ENCODE assay signal across 1 cellular context in the genomic region with DNA sequence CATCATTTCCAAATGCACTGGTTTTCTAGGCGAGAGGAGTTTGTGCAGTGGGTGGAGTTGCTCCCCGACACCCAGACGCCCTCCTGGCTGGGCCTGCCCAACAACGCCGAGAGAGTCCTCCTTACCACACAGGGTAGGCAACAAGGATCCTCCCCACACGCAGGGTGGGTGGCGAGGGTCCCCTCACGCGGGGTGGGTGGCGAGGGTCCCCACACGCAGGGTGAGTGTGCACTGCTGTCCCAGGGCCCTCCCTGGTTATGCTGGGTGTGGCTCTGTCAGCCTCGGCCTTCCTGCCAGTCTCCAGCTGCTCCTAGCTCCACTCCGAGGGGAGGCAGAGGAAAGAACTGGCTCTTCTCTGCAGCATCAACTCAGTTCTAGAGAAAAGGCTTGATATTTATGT.
TF ChIP-seq lines count a peak whose summit lies in the region.

No MANE protein-coding gene starts in this region.

TF ChIP-seq in IMR-90, 13 proteins besides CTCF, POLR2A, EP300 and RAD21:
- TF ChIP-seq, protein P1, sequence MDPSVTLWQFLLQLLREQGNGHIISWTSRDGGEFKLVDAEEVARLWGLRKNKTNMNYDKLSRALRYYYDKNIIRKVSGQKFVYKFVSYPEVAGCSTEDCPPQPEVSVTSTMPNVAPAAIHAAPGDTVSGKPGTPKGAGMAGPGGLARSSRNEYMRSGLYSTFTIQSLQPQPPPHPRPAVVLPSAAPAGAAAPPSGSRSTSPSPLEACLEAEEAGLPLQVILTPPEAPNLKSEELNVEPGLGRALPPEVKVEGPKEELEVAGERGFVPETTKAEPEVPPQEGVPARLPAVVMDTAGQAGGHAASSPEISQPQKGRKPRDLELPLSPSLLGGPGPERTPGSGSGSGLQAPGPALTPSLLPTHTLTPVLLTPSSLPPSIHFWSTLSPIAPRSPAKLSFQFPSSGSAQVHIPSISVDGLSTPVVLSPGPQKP (IDR thresholded peaks at IDR 0.05; ENCODE audit: borderline replicate concordance, low read depth, low read length) = no peak
- no peak for TF ChIP-seq BHLHE40 (IDR thresholded peaks at IDR 0.05; ENCODE audit: low read depth, low read length)
- no peak for TF ChIP-seq RFX5 (IDR thresholded peaks at IDR 0.05; ENCODE audit: low read depth, low read length)
- TF ChIP-seq, protein P2, sequence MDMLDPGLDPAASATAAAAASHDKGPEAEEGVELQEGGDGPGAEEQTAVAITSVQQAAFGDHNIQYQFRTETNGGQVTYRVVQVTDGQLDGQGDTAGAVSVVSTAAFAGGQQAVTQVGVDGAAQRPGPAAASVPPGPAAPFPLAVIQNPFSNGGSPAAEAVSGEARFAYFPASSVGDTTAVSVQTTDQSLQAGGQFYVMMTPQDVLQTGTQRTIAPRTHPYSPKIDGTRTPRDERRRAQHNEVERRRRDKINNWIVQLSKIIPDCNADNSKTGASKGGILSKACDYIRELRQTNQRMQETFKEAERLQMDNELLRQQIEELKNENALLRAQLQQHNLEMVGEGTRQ (IDR thresholded peaks at IDR 0.05; ENCODE audit: low read depth, low read length) = no peak
- TF ChIP-seq CHD1 (IDR thresholded peaks at IDR 0.05; ENCODE audit: low read depth, low read length) = no peak
- no peak for TF ChIP-seq MXI1 (IDR thresholded peaks at IDR 0.05; ENCODE audit: borderline replicate concordance, low read depth, low read length)
- no peak for TF ChIP-seq CEBPB (IDR thresholded peaks at IDR 0.05; ENCODE audit: low read depth, low read length)
